ENCODE assay signal across 9 cellular contexts in the genomic region with DNA sequence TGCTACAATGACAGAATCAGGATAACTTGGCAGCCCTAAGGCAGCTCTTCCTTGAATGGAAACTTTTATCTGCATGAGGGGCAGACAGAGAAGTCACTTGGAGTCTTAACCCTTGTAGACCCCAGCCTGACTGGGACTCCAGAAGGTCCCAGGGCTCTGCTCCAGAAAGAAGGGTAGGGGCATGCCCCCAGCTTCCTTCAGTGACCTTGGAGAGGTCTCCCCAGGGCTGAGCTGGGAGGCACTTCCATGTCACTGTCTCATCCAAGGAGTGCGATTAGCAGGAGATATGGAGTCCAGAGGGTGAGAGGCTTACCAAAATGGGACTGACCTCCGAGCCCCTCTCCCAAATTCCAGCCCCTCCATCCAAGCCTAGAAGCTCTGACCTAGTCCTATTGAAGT. TPM values are rescaled to one million over a fixed set of nuclear protein-coding genes. Genes with fewer than 3 reads are reported as not detected.
DNase-seq lines count a peak whose midpoint lies in the region; FAIRE-seq and TF ChIP-seq lines count a peak whose summit lies in the region.
"Had no signal": no experiment of that assay in that cellular context is flagged by ENCODE, and none has a peak within 500 bp of the region (broad histone marks: within the 10 kb centered on the region; RNA-seq: fewer than 3 reads in every experiment).

No MANE protein-coding gene starts in this region.

- H3K79me2 ChIP-seq in OCI-LY7 (ENCODE audit: insufficient read depth, low read depth, low read length) = peaks cover 52% of the 10 kb centered on the region

- H3K27ac ChIP-seq in CD8-positive, alpha-beta memory T cell (ENCODE audit: low read depth, low read length) = no peak overlapping the region
- H3K27ac ChIP-seq in OCI-LY7 (ENCODE audit: low read depth, low read length, poor library complexity, severe bottlenecking) (peak overlapping the region; percentile 80), skeletal muscle tissue (ENCODE audit: low read depth, low read length) (peak overlapping the region; percentile 49), small intestine (ENCODE audit: low read depth in 1 of 2, low read length in 1 of 2) (peak overlapping the region in 1 of 2 donors; percentile 80)

- no peak overlapping the region for H3K4me3 ChIP-seq in CD8-positive, alpha-beta memory T cell (ENCODE audit: low read length)
- peak overlapping the region; percentile 80 for H3K4me3 ChIP-seq in OCI-LY7 (ENCODE audit: low read depth, low read length, poor library complexity, severe bottlenecking)
- H3K4me3 ChIP-seq in skeletal muscle tissue (ENCODE audit: low read length in 3 of 3) = no peak overlapping the region
- no peak overlapping the region for H3K4me3 ChIP-seq in small intestine (ENCODE audit: low read depth in 1 of 2, low read length in 2 of 2)

- intact Hi-C loops in OCI-LY7 (cut with micrococcal nuclease; ENCODE audit: unreplicated experiment) = no loop called here

- H3K9me3 Mint-ChIP-seq in CD8-positive, alpha-beta memory T cell = no peaks in the 10 kb centered on the region
- no peaks in the 10 kb centered on the region for H3K9me3 Mint-ChIP-seq in chondrocyte (ENCODE audit: low read depth)

- FAIRE-seq in small intestine (lab: Jason Lieb, UNC) = no peak
- FAIRE-seq: TTC549 had no signal

- TF ChIP-seq CTCF in OCI-LY7 (conservative IDR thresholded peaks at IDR 0.05; ENCODE audit: low read length) (no peak), chondrocyte (IDR thresholded peaks at IDR 0.05) (no peak)

- peak in 1 of 5 donors; percentile 24 for DNase-seq in CD8-positive, alpha-beta memory T cell
- DNase-seq in OCI-LY7 (ENCODE audit: low spot score) (no peak), chondrocyte (ENCODE audit: low spot score) (peak; percentile 44), midbrain (lab: John Stamatoyannopoulos, UW) (no peak), small intestine (no peak), SIG-M5 (lab: John Stamatoyannopoulos, UW) (no peak)
- DNase-seq: NK-92 treated with Interleukin-12 subunit alpha and Interleukin-12 subunit beta, amount 100 ng/mL, for 24 hours had no signal

- H3K27me3 ChIP-seq in CD8-positive, alpha-beta memory T cell (ENCODE audit: insufficient read depth, low read length, poor library complexity, severe bottlenecking) = no peaks in the 10 kb centered on the region
- H3K27me3 ChIP-seq in skeletal muscle tissue (ENCODE audit: control insufficient read depth in 3 of 3, insufficient read depth in 3 of 3, low read length in 3 of 3) = no peaks in the 10 kb centered on the region
- H3K27me3 ChIP-seq in small intestine (ENCODE audit: control insufficient read depth in 2 of 2, insufficient read depth in 2 of 2, low read length in 2 of 2) = no peaks in the 10 kb centered on the region

- no peaks in the 10 kb centered on the region for H4K20me1 ChIP-seq in OCI-LY7 (ENCODE audit: insufficient read depth, low read length)

- H3K27me3 Mint-ChIP-seq in CD8-positive, alpha-beta memory T cell = no peaks in the 10 kb centered on the region
- H3K27me3 Mint-ChIP-seq in chondrocyte (ENCODE audit: low read depth) = no peaks in the 10 kb centered on the region

- peak overlapping the region; percentile 89 for H3K4me2 ChIP-seq in OCI-LY7 (ENCODE audit: low read length)

- H3K27ac Mint-ChIP-seq in CD8-positive, alpha-beta memory T cell = peak overlapping the region; percentile 50 to 98 (median 90)
- H3K27ac Mint-ChIP-seq in chondrocyte (ENCODE audit: unreplicated experiment) = no peak overlapping the region

- H3K36me3 ChIP-seq in CD8-positive, alpha-beta memory T cell (ENCODE audit: insufficient read depth, low read length) = peaks cover 11% of the 10 kb centered on the region
- H3K36me3 ChIP-seq in OCI-LY7 (ENCODE audit: insufficient read depth, low read length) = peaks cover 29% of the 10 kb centered on the region; the same call in 1 of the 2 replicates
- H3K36me3 ChIP-seq in skeletal muscle tissue (ENCODE audit: control insufficient read depth in 3 of 3, insufficient read depth in 3 of 3, low read length in 3 of 3) = no peaks in the 10 kb centered on the region
- no peaks in the 10 kb centered on the region for H3K36me3 ChIP-seq in small intestine (ENCODE audit: control insufficient read depth in 2 of 2, insufficient read depth in 2 of 2, low read length in 2 of 2)

- H3K36me3 Mint-ChIP-seq in CD8-positive, alpha-beta memory T cell = peaks cover 3 to 61% (median 15%) of the 10 kb centered on the region in 3 donors
- no peaks in the 10 kb centered on the region for H3K36me3 Mint-ChIP-seq in chondrocyte (ENCODE audit: low read depth)

- H3K4me1 ChIP-seq in CD8-positive, alpha-beta memory T cell (ENCODE audit: insufficient read depth, low read length) = peaks cover 64% of the 10 kb centered on the region
- H3K4me1 ChIP-seq in OCI-LY7 (ENCODE audit: insufficient read depth, low read length, poor library complexity, severe bottlenecking) (peaks cover 81% of the 10 kb centered on the region), skeletal muscle tissue (ENCODE audit: control insufficient read depth in 3 of 3, insufficient read depth in 3 of 3, low read length in 3 of 3) (peaks cover 36 to 52% (median 37%) of the 10 kb centered on the region in 3 donors), small intestine (ENCODE audit: control insufficient read depth in 2 of 2, insufficient read depth in 1 of 2, low read depth in 1 of 2, low read length in 1 of 2) (peaks cover 6% of the 10 kb centered on the region in 2 donors)

- POLR2A ChIA-PET in CD8-positive, alpha-beta memory T cell (lab: Charles Lee) = interaction anchor here (4.6 kb wide), 1 partner anchor 55 kb away, joined by 34 read pairs; no protein-coding TSS in a partner anchor
- POLR2A ChIA-PET in OCI-LY7 (lab: Charles Lee) = interaction anchor here (0.9 to 4.8 kb wide), 6 partner anchors 8 to 60 kb away, joined by 3 to 42 read pairs (median 12); no protein-coding TSS in a partner anchor

- CTCF ChIA-PET in CD8-positive, alpha-beta memory T cell (lab: Charles Lee) = interaction anchor here (0.9 to 8.9 kb wide), 4 partner anchors 9 to 21 kb away, joined by 3 to 80 read pairs (median 8); no protein-coding TSS in a partner anchor
- CTCF ChIA-PET in OCI-LY7 (lab: Charles Lee; ENCODE audit: unreplicated experiment) = interaction anchor here (1.4 kb wide), 1 partner anchor 22 kb away, joined by 3 read pairs; no protein-coding TSS in a partner anchor

- 59 to 71% (median 61%) methylated on average over 2 of the region's 2 CpGs for WGBS in small intestine, 3 donors

- peak overlapping the region in 6 of 7 donors; percentile 23 to 100 (median 52) for H3K4me3 Mint-ChIP-seq in CD8-positive, alpha-beta memory T cell
- H3K4me3 Mint-ChIP-seq in chondrocyte (ENCODE audit: unreplicated experiment) = no peak overlapping the region

- no peak overlapping the region for H2AFZ ChIP-seq in OCI-LY7 (ENCODE audit: low read length)

- H3K9me2 ChIP-seq in OCI-LY7 (ENCODE audit: insufficient read depth, low read length) = no peaks in the 10 kb centered on the region

- BruUV-seq in OCI-LY7 (replicated peaks; lab: Mats Ljungman, UMichigan) = no TSS peak

- H3K9me3 ChIP-seq in CD8-positive, alpha-beta memory T cell (ENCODE audit: low read length) = no peaks in the 10 kb centered on the region
- no peaks in the 10 kb centered on the region for H3K9me3 ChIP-seq in OCI-LY7 (ENCODE audit: low read length)
- H3K9me3 ChIP-seq in skeletal muscle tissue (ENCODE audit: control insufficient read depth in 3 of 3, low read length in 3 of 3) = no peaks in the 10 kb centered on the region
- no peaks in the 10 kb centered on the region for H3K9me3 ChIP-seq in small intestine (ENCODE audit: control insufficient read depth, low read depth)

- H3K4me1 Mint-ChIP-seq in CD8-positive, alpha-beta memory T cell = peaks cover 67 to 83% (median 72%) of the 10 kb centered on the region in 3 donors
- H3K4me1 Mint-ChIP-seq in chondrocyte (ENCODE audit: low read depth) = peaks cover 31% of the 10 kb centered on the region

- H3K9ac ChIP-seq in skeletal muscle tissue (ENCODE audit: low read depth in 1 of 3, low read length in 3 of 3) = peak overlapping the region in 1 of 3 donors; percentile 25

RNA-seq across cellular contexts. Expression of gene NLRC5, which starts 3.4 kb away (rescaled TPM):
- 100 to 1,000 TPM; 173 to 178 TPM for total RNA-seq in CD8-positive, alpha-beta memory T cell
- 165 TPM for polyA plus RNA-seq in CD8-positive, alpha-beta memory T cell
- total RNA-seq in OCI-LY7 (2014; rRNA removed; shearing (Covaris generic)) = 156 and 199 TPM in 2 replicates
- total RNA-seq in OCI-LY7 (2022) (305 and 310 TPM in 2 replicates), chondrocyte (6.3 to 10.7 TPM (median 6.6 TPM) in 3 replicates), skeletal muscle tissue (5.7 TPM)
- polyA plus RNA-seq in small intestine = 10 to 100 TPM in 2 of 3 donors, 1 to 10 TPM in 1; 6.3 to 29.2 (median 25.4) TPM

RNA-seq across cellular contexts. Expression of gene CETP, which starts 24.2 kb away (rescaled TPM):
- total RNA-seq in CD8-positive, alpha-beta memory T cell = not detected
- not detected for polyA plus RNA-seq in CD8-positive, alpha-beta memory T cell
- 0.54 and 0.67 TPM in 2 replicates for total RNA-seq in OCI-LY7 (2014; rRNA removed; shearing (Covaris generic))
- total RNA-seq in OCI-LY7 (2022) (0.41 and 0.65 TPM in 2 replicates), chondrocyte (not detected in 3 replicates), skeletal muscle tissue (3.1 TPM)
- polyA plus RNA-seq in small intestine = 1 to 10 TPM in 1 of 3 donors, under 1 TPM in 1, not detected in 1; 0.34 to 1.6 TPM

RNA-seq across cellular contexts. Expression of gene HERPUD1, which starts 54.0 kb away (rescaled TPM):
- 100 to 1,000 TPM; 162 to 176 TPM for total RNA-seq in CD8-positive, alpha-beta memory T cell
- polyA plus RNA-seq in CD8-positive, alpha-beta memory T cell = 107 TPM
- total RNA-seq in OCI-LY7 (2014; rRNA removed; shearing (Covaris generic)) = 121 and 140 TPM in 2 replicates
- total RNA-seq in OCI-LY7 (2022) = 294 and 342 TPM in 2 replicates
- total RNA-seq in chondrocyte = 146 to 236 TPM (median 223 TPM) in 3 replicates
- total RNA-seq in skeletal muscle tissue = 76.2 TPM
- polyA plus RNA-seq in small intestine = 100 to 1,000 TPM in 1 of 3 donors, 10 to 100 TPM in 2; 25.9 to 126 (median 68.1) TPM

Comparison
In these comparisons a context has a peak if more than half of its experiments do, and no peak if none do; other contexts are left out.
1. RNA of gene NLRC5, which starts 3.4 kb away (total RNA-seq): 156 to 310 TPM in OCI-LY7 and 173 to 178 TPM in CD8-positive, alpha-beta memory T cell; 6.3 to 10.7 TPM in chondrocyte and 5.7 TPM in skeletal muscle tissue (single experiment); every median in the first group is over 10 times any median in the second.